26 cellular contexts compared by ENCODE assay signal in genomic region chr10:130220251-130221185, GRCh38.
"Had no signal": no experiment of that assay in that cellular context is flagged by ENCODE, and none has a peak within 500 bp of the region (broad histone marks: within the 10 kb centered on the region; RNA-seq: fewer than 3 reads in every experiment).

No MANE protein-coding gene starts in this region.

- H3K4me1 Mint-ChIP-seq: activated naive CD4-positive, alpha-beta T cell treated with anti-CD3 and anti-CD28 coated beads, Interleukin-2, amount 50 U/mL, for 24 hours; brain; stimulated activated effector memory CD8-positive, alpha-beta T cell treated with anti-CD3 and anti-CD28 coated beads, Interleukin-12 subunit alpha, Interleukin-12 subunit beta, amount 100 ng/mL, for 72 hours; stimulated activated naive CD8-positive, alpha-beta T cell treated with anti-CD3 and anti-CD28 coated beads, Interleukin-15, amount 100 ng/mL, for 72 hours had no signal

- H3K9me3 Mint-ChIP-seq: activated CD4-positive, alpha-beta memory T cell treated with anti-CD3 and anti-CD28 coated beads for 36 hours; activated naive CD4-positive, alpha-beta T cell treated with anti-CD3 and anti-CD28 coated beads, Interleukin-2, amount 50 U/mL, for 24 hours; naive B cell; stimulated activated effector memory CD8-positive, alpha-beta T cell treated with anti-CD3 and anti-CD28 coated beads, Interleukin-12 subunit alpha, Interleukin-12 subunit beta, amount 100 ng/mL, for 72 hours; stimulated activated naive CD8-positive, alpha-beta T cell treated with anti-CD3 and anti-CD28 coated beads, Interleukin-15, amount 100 ng/mL, for 72 hours; T-helper 1 cell treated with Interleukin-12 subunit alpha and Interleukin-12 subunit beta and Interleukin-4 antibody, amounts not matched to agents 30 μg/mL and 1 μg/mL, for 36 hours had no signal

- DNase-seq: activated CD4-positive, alpha-beta memory T cell treated with anti-CD3 and anti-CD28 coated beads for 36 hours; activated CD4-positive, alpha-beta T cell treated with anti-CD3 and anti-CD28 coated beads for 48 hours; activated CD4-positive, CD25-positive, alpha-beta regulatory T cell; activated gamma-delta T cell treated with Interleukin-2 at 50 U/mL for 16 hours; activated T-cell treated with anti-CD3 and anti-CD28 coated beads for 4 hours; central memory CD4-positive, alpha-beta T cell; heart right ventricle; kidney; lower lobe of right lung; mesendoderm; naive B cell; ovary; right cardiac atrium; stimulated activated CD4-positive, alpha-beta T cell treated with anti-CD3 and anti-CD28 coated beads, Interleukin-2, amount 100 ng/mL, for 24 hours; stimulated activated naive CD8-positive, alpha-beta T cell treated with anti-CD3 and anti-CD28 coated beads, Interleukin-15, amount 100 ng/mL, for 72 hours; T1000; transverse colon had no signal

- H3K4me3 ChIP-seq: dorsolateral prefrontal cortex, heart right ventricle, lower lobe of right lung, ovary, skin epidermis, transverse colon, vagina had no signal

- H3K27me3 Mint-ChIP-seq: activated CD4-positive, alpha-beta memory T cell treated with anti-CD3 and anti-CD28 coated beads for 36 hours; activated naive CD4-positive, alpha-beta T cell treated with anti-CD3 and anti-CD28 coated beads, Interleukin-2, amount 50 U/mL, for 24 hours; brain; stimulated activated naive CD8-positive, alpha-beta T cell treated with anti-CD3 and anti-CD28 coated beads, Interleukin-15, amount 100 ng/mL, for 72 hours had no signal

- H3K36me3 Mint-ChIP-seq: activated CD4-positive, alpha-beta memory T cell treated with anti-CD3 and anti-CD28 coated beads for 36 hours; brain; naive B cell had no signal

- H3K27ac Mint-ChIP-seq: activated CD4-positive, alpha-beta memory T cell treated with anti-CD3 and anti-CD28 coated beads for 36 hours; activated naive CD4-positive, alpha-beta T cell treated with anti-CD3 and anti-CD28 coated beads, Interleukin-2, amount 50 U/mL, for 24 hours; brain; naive B cell; stimulated activated effector memory CD8-positive, alpha-beta T cell treated with anti-CD3 and anti-CD28 coated beads, Interleukin-12 subunit alpha, Interleukin-12 subunit beta, amount 100 ng/mL, for 72 hours; T-helper 1 cell treated with Interleukin-12 subunit alpha and Interleukin-12 subunit beta and Interleukin-4 antibody, amounts not matched to agents 30 μg/mL and 1 μg/mL, for 36 hours had no signal

- H3K4me3 Mint-ChIP-seq: activated CD4-positive, alpha-beta memory T cell treated with anti-CD3 and anti-CD28 coated beads for 36 hours; activated naive CD4-positive, alpha-beta T cell treated with anti-CD3 and anti-CD28 coated beads, Interleukin-2, amount 50 U/mL, for 24 hours; brain; naive B cell; stimulated activated effector memory CD8-positive, alpha-beta T cell treated with anti-CD3 and anti-CD28 coated beads, Interleukin-12 subunit alpha, Interleukin-12 subunit beta, amount 100 ng/mL, for 72 hours; stimulated activated naive CD8-positive, alpha-beta T cell treated with anti-CD3 and anti-CD28 coated beads, Interleukin-15, amount 100 ng/mL, for 72 hours; T-helper 1 cell treated with Interleukin-12 subunit alpha and Interleukin-12 subunit beta and Interleukin-4 antibody, amounts not matched to agents 30 μg/mL and 1 μg/mL, for 36 hours had no signal

- ATAC-seq: heart right ventricle; left lobe of liver; lower lobe of right lung; right cardiac atrium; stimulated activated effector memory CD8-positive, alpha-beta T cell treated with anti-CD3 and anti-CD28 coated beads, Interleukin-12 subunit alpha, Interleukin-12 subunit beta, amount 100 ng/mL, for 72 hours; stimulated activated naive CD8-positive, alpha-beta T cell treated with anti-CD3 and anti-CD28 coated beads, Interleukin-15, amount 100 ng/mL, for 72 hours had no signal

- H3K27ac ChIP-seq: dorsolateral prefrontal cortex, epithelial cell of prostate, heart right ventricle, lower lobe of right lung, ovary, skin epidermis, transverse colon, vagina had no signal
